ENCODE assay signal across 19 cellular contexts in genomic region chr5:102833146-102833545, GRCh38.
"Had no signal": no experiment of that assay in that cellular context is flagged by ENCODE, and none has a peak within 500 bp of the region (broad histone marks: within the 10 kb centered on the region; RNA-seq: fewer than 3 reads in every experiment).

No MANE protein-coding gene starts in this region.

- H3K36me3 ChIP-seq: colonic mucosa, esophagus muscularis mucosa, lower lobe of right lung, neutrophil, right lobe of liver, stomach, thyroid gland, vagina had no signal

- H3K4me1 ChIP-seq: colonic mucosa, lower lobe of right lung, right lobe of liver, thyroid gland, vagina had no signal

- H3K27ac ChIP-seq: colonic mucosa, esophagus muscularis mucosa, lower lobe of right lung, neutrophil, parathyroid adenoma, right lobe of liver, stomach, thyroid gland, vagina had no signal

- H3K4me3 ChIP-seq: colonic mucosa, esophagus muscularis mucosa, lower lobe of right lung, right lobe of liver, stomach, thyroid gland, vagina had no signal

- H3K27me3 ChIP-seq: colonic mucosa, esophagus muscularis mucosa, neutrophil, right lobe of liver, stomach, thyroid gland, vagina had no signal

- ATAC-seq: left ventricle myocardium superior; lower lobe of right lung; naive thymus-derived CD8-positive, alpha-beta T cell; stimulated activated effector memory CD8-positive, alpha-beta T cell treated with anti-CD3 and anti-CD28 coated beads, Interleukin-12 subunit alpha, Interleukin-12 subunit beta, amount 100 ng/mL, for 72 hours had no signal

- DNase-seq: colonic mucosa; effector CD8-positive, alpha-beta T cell; head of caudate nucleus; left ventricle myocardium superior; lower lobe of right lung; naive thymus-derived CD8-positive, alpha-beta T cell; right lobe of liver; small intestine; stimulated activated CD4-positive, alpha-beta T cell treated with anti-CD3 and anti-CD28 coated beads, Interleukin-15, amount 100 ng/mL, for 24 hours; stimulated activated CD4-positive, alpha-beta T cell treated with anti-CD3 and anti-CD28 coated beads, Interleukin-4, amount 100 ng/mL, for 1 hour; stimulated activated naive CD4-positive, alpha-beta T cell treated with Interleukin-2 at 50 U/mL for 16 hours; stomach; thyroid gland; trophoblast cell had no signal

- H2AFZ ChIP-seq: parathyroid adenoma had no signal

- H3K9me3 ChIP-seq: colonic mucosa, esophagus muscularis mucosa, lower lobe of right lung, neutrophil, stomach, thyroid gland, vagina had no signal
